Comparison of ENCODE assay signal across 13 cellular contexts in the genomic region with DNA sequence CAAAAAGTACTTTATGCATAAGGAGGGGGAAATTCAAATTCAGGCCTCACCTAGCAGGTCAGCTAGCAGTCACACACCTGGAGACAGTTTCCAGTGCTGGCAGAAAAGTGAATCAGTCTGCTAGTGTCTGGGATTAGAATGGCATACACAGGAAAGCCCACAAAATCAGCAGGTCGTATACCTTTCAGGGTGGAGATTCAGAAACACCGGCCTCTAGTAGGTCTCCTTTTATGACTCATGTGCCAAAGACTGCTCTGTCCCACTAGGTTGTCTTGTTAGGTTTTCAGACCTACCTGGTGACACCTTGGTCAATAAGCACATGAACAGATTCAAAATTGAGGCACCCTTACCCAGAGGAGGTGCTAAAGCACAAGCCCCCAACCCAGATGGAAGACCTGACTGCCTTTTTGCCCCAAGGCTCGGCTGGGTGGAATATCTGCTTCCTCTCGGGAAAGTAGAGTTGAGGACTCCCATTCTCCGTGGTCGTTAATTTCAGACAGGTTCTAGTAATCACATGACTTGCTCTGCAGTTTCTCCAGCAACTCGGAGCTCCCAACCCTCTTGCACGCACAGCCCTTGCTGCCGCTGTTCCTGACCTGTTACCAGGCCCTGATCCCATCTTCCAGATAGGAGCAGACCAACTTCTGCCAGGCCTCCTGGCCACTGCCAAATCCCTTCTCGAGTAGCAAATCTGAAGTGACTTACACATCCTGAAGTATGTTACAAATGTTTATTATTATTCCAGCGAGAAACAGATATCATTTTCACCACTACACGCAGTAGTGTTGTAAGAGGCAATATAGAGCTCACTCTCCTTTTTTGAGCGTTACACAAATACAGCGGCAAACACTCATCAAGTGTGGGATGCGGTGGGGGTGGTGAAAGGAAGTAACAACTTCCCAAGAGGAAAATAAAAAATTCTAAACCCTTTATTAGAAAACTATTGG. TPM values are rescaled to one million over a fixed set of nuclear protein-coding genes. Genes with fewer than 3 reads are reported as not detected.
DNase-seq lines count a peak whose midpoint lies in the region; ATAC-seq and TF ChIP-seq lines count a peak whose summit lies in the region.
"Had no signal": no experiment of that assay in that cellular context is flagged by ENCODE, and none has a peak within 500 bp of the region (broad histone marks: within the 10 kb centered on the region; RNA-seq: fewer than 3 reads in every experiment).

No MANE protein-coding gene starts in this region.

- no peak overlapping the region for H3K4me3 ChIP-seq in Karpas-422 (ENCODE audit: low read length)
- no peak overlapping the region for H3K4me3 ChIP-seq in esophagus (ENCODE audit: low read depth in 1 of 2, low read length in 2 of 2)
- H3K4me3 ChIP-seq in sigmoid colon = no peak overlapping the region
- H3K4me3 ChIP-seq: ascending aorta had no signal

- H3K36me3 ChIP-seq in Karpas-422 (ENCODE audit: insufficient read depth, low read length) (no peaks in the 10 kb centered on the region), esophagus (ENCODE audit: control insufficient read depth in 2 of 2, insufficient read depth in 2 of 2, low read length in 1 of 2) (no peaks in the 10 kb centered on the region), sigmoid colon (peaks cover 0 to 5% (median 0%) of the 10 kb centered on the region in 4 donors)
- H3K36me3 ChIP-seq: neutrophil had no signal

- H3K4me1 Mint-ChIP-seq in activated CD4-positive, alpha-beta T cell treated with anti-CD3 and anti-CD28 coated beads, Interleukin-2, amount 10 ng/mL, durations not matched to agents 24 days and 14 days = peaks cover 58% of the 10 kb centered on the region

- no peaks in the 10 kb centered on the region for H4K20me1 ChIP-seq in Karpas-422 (ENCODE audit: insufficient read depth, low read depth, low read length)

- no peak for TF ChIP-seq EP300 in sigmoid colon (IDR thresholded peaks at IDR 0.05)

- H3K9me3 Mint-ChIP-seq in activated CD4-positive, alpha-beta T cell treated with anti-CD3 and anti-CD28 coated beads, Interleukin-2, amount 10 ng/mL, durations not matched to agents 24 days and 14 days = peaks cover 6% of the 10 kb centered on the region

- no peak overlapping the region for H3K27ac ChIP-seq in Karpas-422 (ENCODE audit: low read length)
- H3K27ac ChIP-seq in esophagus (ENCODE audit: low read depth in 2 of 2, low read length in 1 of 2) = peak overlapping the region; percentile 44 to 61
- H3K27ac ChIP-seq in sigmoid colon = peak overlapping the region in 3 of 4 donors; percentile 74 to 83 (median 82)
- H3K27ac ChIP-seq: ascending aorta, neutrophil had no signal

- peaks cover 31% of the 10 kb centered on the region for H3K36me3 Mint-ChIP-seq in activated CD4-positive, alpha-beta T cell treated with anti-CD3 and anti-CD28 coated beads, Interleukin-2, amount 10 ng/mL, durations not matched to agents 24 days and 14 days (ENCODE audit: low read depth)

- no peak for ATAC-seq in HG02571 (IDR thresholded peaks at IDR 0.05; ENCODE audit: unreplicated experiment)

- intact Hi-C loops in activated CD4-positive, alpha-beta T cell treated with anti-CD3 and anti-CD28 coated beads, Interleukin-2, amount 10 ng/mL, durations not matched to agents 24 days and 14 days (cut with micrococcal nuclease) = loop anchor here (5.0 kb wide), 3 partner anchors 115 to 235 kb away; a partner anchor contains a TSS
- intact Hi-C loops in sigmoid colon (cut with DNase I) = loop anchor here (10.0 kb wide), 1 partner anchor 232 kb away; a partner anchor contains a TSS

- no peaks in the 10 kb centered on the region for H3K27me3 Mint-ChIP-seq in activated CD4-positive, alpha-beta T cell treated with anti-CD3 and anti-CD28 coated beads, Interleukin-2, amount 10 ng/mL, durations not matched to agents 24 days and 14 days
- H3K27me3 Mint-ChIP-seq: IgD-negative memory B cell had no signal

- H3K9ac ChIP-seq in Karpas-422 (ENCODE audit: low read length) = no peak overlapping the region

- H3K27me3 ChIP-seq in Karpas-422 (ENCODE audit: low read length) (no peaks in the 10 kb centered on the region), esophagus (ENCODE audit: control insufficient read depth in 1 of 2, insufficient read depth in 2 of 2, low read length in 2 of 2) (no peaks in the 10 kb centered on the region), sigmoid colon (no peaks in the 10 kb centered on the region)
- H3K27me3 ChIP-seq: ascending aorta had no signal

- H3K9me3 ChIP-seq in Karpas-422 (ENCODE audit: low read length) (no peaks in the 10 kb centered on the region), esophagus (ENCODE audit: control insufficient read depth in 2 of 2, insufficient read depth in 1 of 2, low read depth in 1 of 2, low read length in 1 of 2) (no peaks in the 10 kb centered on the region), sigmoid colon (no peaks in the 10 kb centered on the region)
- H3K9me3 ChIP-seq: ascending aorta, neutrophil had no signal

- no peak for DNase-seq in activated CD4-positive, alpha-beta T cell treated with anti-CD3 and anti-CD28 coated beads, Interleukin-2, amount 10 ng/mL, durations not matched to agents 24 days and 14 days
- no peak for DNase-seq in activated CD4-positive, alpha-beta T cell treated with anti-CD3 and anti-CD28 coated beads, Interleukin-2, amount 50 U/mL, for 4 hours
- DNase-seq in Karpas-422 (no peak), sigmoid colon (no peak), SW 1271 (lab: John Stamatoyannopoulos, UW) (no peak), NCI-H510A (lab: John Stamatoyannopoulos, UW) (no peak)
- DNase-seq: DND-41, NCI-H187 had no signal

- peak overlapping the region; percentile 92 for H3K27ac Mint-ChIP-seq in activated CD4-positive, alpha-beta T cell treated with anti-CD3 and anti-CD28 coated beads, Interleukin-2, amount 10 ng/mL, durations not matched to agents 24 days and 14 days

- no peak overlapping the region for H2AFZ ChIP-seq in Karpas-422 (ENCODE audit: low read length)

- no peaks in the 10 kb centered on the region for H3K9me2 ChIP-seq in Karpas-422 (replicated peaks; ENCODE audit: insufficient read depth, low read length)

- no peaks in the 10 kb centered on the region for H3K79me2 ChIP-seq in Karpas-422 (ENCODE audit: low read length)

- H3K4me1 ChIP-seq in Karpas-422 (ENCODE audit: low read length) = peaks cover 9% of the 10 kb centered on the region
- H3K4me1 ChIP-seq in esophagus (ENCODE audit: control insufficient read depth in 2 of 2, insufficient read depth in 2 of 2, low read length in 1 of 2) = peaks cover 3 to 10% of the 10 kb centered on the region in 2 donors
- peaks cover 0 to 46% (median 41%) of the 10 kb centered on the region in 4 donors for H3K4me1 ChIP-seq in sigmoid colon

- 84 to 85% methylated on average over 15 of the region's 15 CpGs for WGBS in esophagus, 2 donors
- WGBS in sigmoid colon, 2 donors = 87% methylated on average over 15 of the region's 15 CpGs

- peak overlapping the region; percentile 79 for H3K4me3 Mint-ChIP-seq in activated CD4-positive, alpha-beta T cell treated with anti-CD3 and anti-CD28 coated beads, Interleukin-2, amount 10 ng/mL, durations not matched to agents 24 days and 14 days

- TF ChIP-seq CTCF in sigmoid colon (IDR thresholded peaks at IDR 0.05) = no peak

- no peak for TF ChIP-seq POLR2A in sigmoid colon (IDR thresholded peaks at IDR 0.05)

- peak overlapping the region; percentile 19 for H3K4me2 ChIP-seq in Karpas-422 (ENCODE audit: low read depth, low read length, poor library complexity, severe bottlenecking)

RNA-seq across cellular contexts. Expression of a gene that starts 46.6 kb away (rescaled TPM):
- 6.8 and 7.1 TPM in 2 replicates for total RNA-seq in activated CD4-positive, alpha-beta T cell treated with anti-CD3 and anti-CD28 coated beads, Interleukin-2, amount 10 ng/mL, durations not matched to agents 24 days and 14 days
- total RNA-seq in Karpas-422 (2014; rRNA removed; shearing (Covaris generic); ENCODE audit: low replicate concordance) = 2.1 and 6.2 TPM in 2 replicates
- polyA plus RNA-seq in esophagus (1 to 10 TPM; 1.4 to 2.0 TPM), sigmoid colon (1 to 10 TPM in 1 of 3 donors, under 1 TPM in 2; under 0.01 to 2.0 (median 0.23) TPM)
- total RNA-seq in sigmoid colon = 10 to 100 TPM in 1 of 4 donors, 1 to 10 TPM in 3; 6.9 to 16.6 (median 7.5) TPM
